1 cellular context compared by ENCODE assay signal in the genomic region with DNA sequence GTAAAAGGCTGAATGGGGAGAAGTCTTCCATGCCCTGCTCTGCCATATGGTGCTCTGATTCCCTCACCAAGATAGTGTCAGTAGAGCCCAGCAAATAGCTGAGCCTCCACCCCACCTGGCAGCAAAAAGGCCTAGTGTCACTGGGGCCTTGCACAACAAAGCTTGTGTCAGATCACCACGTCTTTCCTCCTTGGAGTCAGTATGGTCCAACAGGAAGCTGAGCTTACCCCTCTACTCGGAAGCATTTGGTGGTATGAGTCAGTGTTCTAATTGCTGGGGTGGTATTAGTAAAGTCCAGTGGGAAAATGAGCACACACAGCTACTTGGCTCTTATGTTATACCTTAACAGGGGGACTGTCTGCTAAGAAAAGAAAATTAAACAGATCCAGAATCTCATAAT.
TF ChIP-seq lines count a peak whose summit lies in the region.

No MANE protein-coding gene starts in this region.

TF ChIP-seq in SK-N-SH, 30 proteins besides CTCF, POLR2A, EP300 and RAD21 (continued from another document):
- TF ChIP-seq, protein P1, sequence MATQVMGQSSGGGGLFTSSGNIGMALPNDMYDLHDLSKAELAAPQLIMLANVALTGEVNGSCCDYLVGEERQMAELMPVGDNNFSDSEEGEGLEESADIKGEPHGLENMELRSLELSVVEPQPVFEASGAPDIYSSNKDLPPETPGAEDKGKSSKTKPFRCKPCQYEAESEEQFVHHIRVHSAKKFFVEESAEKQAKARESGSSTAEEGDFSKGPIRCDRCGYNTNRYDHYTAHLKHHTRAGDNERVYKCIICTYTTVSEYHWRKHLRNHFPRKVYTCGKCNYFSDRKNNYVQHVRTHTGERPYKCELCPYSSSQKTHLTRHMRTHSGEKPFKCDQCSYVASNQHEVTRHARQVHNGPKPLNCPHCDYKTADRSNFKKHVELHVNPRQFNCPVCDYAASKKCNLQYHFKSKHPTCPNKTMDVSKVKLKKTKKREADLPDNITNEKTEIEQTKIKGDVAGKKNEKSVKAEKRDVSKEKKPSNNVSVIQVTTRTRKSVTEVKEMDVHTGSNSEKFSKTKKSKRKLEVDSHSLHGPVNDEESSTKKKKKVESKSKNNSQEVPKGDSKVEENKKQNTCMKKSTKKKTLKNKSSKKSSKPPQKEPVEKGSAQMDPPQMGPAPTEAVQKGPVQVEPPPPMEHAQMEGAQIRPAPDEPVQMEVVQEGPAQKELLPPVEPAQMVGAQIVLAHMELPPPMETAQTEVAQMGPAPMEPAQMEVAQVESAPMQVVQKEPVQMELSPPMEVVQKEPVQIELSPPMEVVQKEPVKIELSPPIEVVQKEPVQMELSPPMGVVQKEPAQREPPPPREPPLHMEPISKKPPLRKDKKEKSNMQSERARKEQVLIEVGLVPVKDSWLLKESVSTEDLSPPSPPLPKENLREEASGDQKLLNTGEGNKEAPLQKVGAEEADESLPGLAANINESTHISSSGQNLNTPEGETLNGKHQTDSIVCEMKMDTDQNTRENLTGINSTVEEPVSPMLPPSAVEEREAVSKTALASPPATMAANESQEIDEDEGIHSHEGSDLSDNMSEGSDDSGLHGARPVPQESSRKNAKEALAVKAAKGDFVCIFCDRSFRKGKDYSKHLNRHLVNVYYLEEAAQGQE (IDR thresholded peaks at IDR 0.05; ENCODE audit: low read depth, low read length), result no peak
- TF ChIP-seq FOSL2 (IDR thresholded peaks at IDR 0.05; ENCODE audit: borderline replicate concordance, low read depth) (no peak), FOXM1 (IDR thresholded peaks at IDR 0.05; ENCODE audit: low read depth) (no peak), EZH2phosphoT487 (IDR thresholded peaks at IDR 0.05; ENCODE audit: borderline replicate concordance, low read depth) (no peak), RFX5 (IDR thresholded peaks at IDR 0.05; ENCODE audit: low read length) (no peak), YY1 (IDR thresholded peaks at IDR 0.05; ENCODE audit: low read depth) (no peak), TEAD4 (IDR thresholded peaks at IDR 0.05; ENCODE audit: borderline replicate concordance, insufficient read depth) (no peak), RCOR1 (IDR thresholded peaks at IDR 0.05; ENCODE audit: low read length) (no peak), FOXJ3 (CRISPR knock-in tag; IDR thresholded peaks at IDR 0.05) (no peak), ELF1 (IDR thresholded peaks at IDR 0.05) (no peak), NFIC (IDR thresholded peaks at IDR 0.05; ENCODE audit: borderline replicate concordance) (no peak)
TF ChIP-seq in SK-N-SH: peak in this region for 0.
